10 cellular contexts compared by ENCODE assay signal in the genomic region with DNA sequence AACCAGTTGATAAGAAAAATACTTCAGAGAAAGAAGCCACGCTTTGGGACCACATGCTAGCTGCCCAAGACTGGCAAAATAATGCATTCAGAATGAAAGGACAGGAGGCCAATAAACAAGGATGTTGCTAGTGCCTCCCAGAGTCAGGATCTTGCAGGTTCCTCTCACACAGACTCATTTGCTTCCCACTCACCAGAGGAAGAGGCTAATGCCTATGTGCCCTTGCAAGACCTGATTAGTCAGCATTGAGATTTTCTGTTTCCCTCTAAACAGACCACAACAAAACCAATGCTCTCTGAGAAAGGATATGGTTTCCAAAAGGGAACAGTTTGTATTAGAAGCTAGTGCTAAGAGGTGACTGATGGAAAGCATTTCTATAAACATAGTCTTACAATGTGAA.
DNase-seq lines count a peak whose midpoint lies in the region; ATAC-seq and TF ChIP-seq lines count a peak whose summit lies in the region.
"Had no signal": no experiment of that assay in that cellular context is flagged by ENCODE, and none has a peak within 500 bp of the region (broad histone marks: within the 10 kb centered on the region; RNA-seq: fewer than 3 reads in every experiment).

No MANE protein-coding gene starts in this region.

- H3K79me1 ChIP-seq in neuronal stem cell (ENCODE audit: low read depth, low read length) = no peaks in the 10 kb centered on the region

- H2AK5ac ChIP-seq in neuronal stem cell (ENCODE audit: low read depth, low read length) = no peak overlapping the region

- POLR2A ChIA-PET in naive thymus-derived CD8-positive, alpha-beta T cell (lab: Charles Lee) = no interaction called here

- no CpG with 5 or more reads among the region's 1 CpG for WGBS in neuronal stem cell (ENCODE audit: extremely low coverage in 2 of 2, insufficient read length in 2 of 2, insufficient replicate concordance in 1 of 2), 2 donors

- peaks cover 84% of the 10 kb centered on the region for H3K36me3 Mint-ChIP-seq in Calu3 (ENCODE audit: insufficient read depth, unreplicated experiment)
- peaks cover 98% of the 10 kb centered on the region for H3K36me3 Mint-ChIP-seq in dendritic cell treated with granulocyte-macrophage colony-stimulating factor and Interleukin-4, amounts not matched to agents 40 ng/mL and 50 ng/mL, for 4 days (ENCODE audit: low read depth)
- H3K36me3 Mint-ChIP-seq in naive thymus-derived CD8-positive, alpha-beta T cell = peaks cover 4 to 88% (median 20%) of the 10 kb centered on the region in 3 donors

- intact Hi-C loops in Calu3 (cut with micrococcal nuclease; ENCODE audit: unreplicated experiment) = no loop called here
- intact Hi-C loops in dendritic cell treated with granulocyte-macrophage colony-stimulating factor and Interleukin-4, amounts not matched to agents 40 ng/mL and 50 ng/mL, for 4 days (cut with micrococcal nuclease) = no loop called here

- no peaks in the 10 kb centered on the region for H3K4me1 ChIP-seq in neuronal stem cell (ENCODE audit: control insufficient read depth in 2 of 2, insufficient read depth in 1 of 2, low read depth in 1 of 2, low read length in 2 of 2)

- H3K27ac ChIP-seq in neuronal stem cell (replicated peaks; ENCODE audit: low read length) = no peak overlapping the region

- peak overlapping the region; percentile 5 for H3K27ac Mint-ChIP-seq in Calu3 (ENCODE audit: unreplicated experiment)
- H3K27ac Mint-ChIP-seq in dendritic cell treated with granulocyte-macrophage colony-stimulating factor and Interleukin-4, amounts not matched to agents 40 ng/mL and 50 ng/mL, for 4 days = peak overlapping the region; percentile 67
- peak overlapping the region; percentile 18 to 85 (median 54) for H3K27ac Mint-ChIP-seq in naive thymus-derived CD8-positive, alpha-beta T cell

- no peaks in the 10 kb centered on the region for H3K27me3 ChIP-seq in neuronal stem cell (ENCODE audit: control insufficient read depth in 3 of 3, insufficient read depth in 3 of 3, low read depth in 1 of 3, low read length in 3 of 3)

- no peak overlapping the region for H3K23ac ChIP-seq in neuronal stem cell (ENCODE audit: low read depth, low read length, poor library complexity)

- no peak overlapping the region for H2BK5ac ChIP-seq in neuronal stem cell (ENCODE audit: low read length)

- no peak overlapping the region for H2BK12ac ChIP-seq in neuronal stem cell (ENCODE audit: low read length)

- H3K9ac ChIP-seq in neuronal stem cell (ENCODE audit: low read depth, low read length, poor library complexity) = no peak overlapping the region

- no peak for DNase-seq in Calu3
- DNase-seq in MV-4-11 (lab: John Stamatoyannopoulos, UW) = peak; percentile 88
- DNase-seq in naive thymus-derived CD8-positive, alpha-beta T cell = no peak
- DNase-seq in neuronal stem cell (ENCODE audit: low spot score) = no peak
- DNase-seq: activated CD4-positive, alpha-beta T cell treated with anti-CD3 and anti-CD28 coated beads, Interleukin-2, amount 50 U/mL, for 1 hour; retina had no signal

- H3K14ac ChIP-seq in neuronal stem cell (ENCODE audit: low read length) = no peak overlapping the region

- no peak overlapping the region for H3K4ac ChIP-seq in neuronal stem cell (ENCODE audit: low read length)

- no peak for ATAC-seq in naive thymus-derived CD8-positive, alpha-beta T cell
- ATAC-seq in GM21825 (IDR thresholded peaks at IDR 0.05; ENCODE audit: unreplicated experiment) = no peak
- no peak for ATAC-seq in GM21367 (IDR thresholded peaks at IDR 0.05; ENCODE audit: unreplicated experiment)
- no peak for ATAC-seq in GM18909 (IDR thresholded peaks at IDR 0.05; ENCODE audit: poor library complexity, unreplicated experiment)

- no peak overlapping the region for H3K18ac ChIP-seq in neuronal stem cell (ENCODE audit: low read length)

- no peak overlapping the region for H3K4me2 ChIP-seq in neuronal stem cell (ENCODE audit: insufficient read depth, low read length, poor library complexity, severe bottlenecking)

- CTCF ChIA-PET in Calu3 (lab: Charles Lee) = interaction anchor here (0.8 kb wide), 1 partner anchor 263 kb away, joined by 4 read pairs; a partner anchor contains a TSS

- no peak overlapping the region for H3K4me3 Mint-ChIP-seq in Calu3 (ENCODE audit: low read depth, unreplicated experiment)
- no peak overlapping the region for H3K4me3 Mint-ChIP-seq in dendritic cell treated with granulocyte-macrophage colony-stimulating factor and Interleukin-4, amounts not matched to agents 40 ng/mL and 50 ng/mL, for 4 days
- H3K4me3 Mint-ChIP-seq in naive thymus-derived CD8-positive, alpha-beta T cell = no peak overlapping the region

- H3K9me3 Mint-ChIP-seq in Calu3 (ENCODE audit: low read depth, unreplicated experiment) = no peaks in the 10 kb centered on the region
- no peaks in the 10 kb centered on the region for H3K9me3 Mint-ChIP-seq in dendritic cell treated with granulocyte-macrophage colony-stimulating factor and Interleukin-4, amounts not matched to agents 40 ng/mL and 50 ng/mL, for 4 days
- no peaks in the 10 kb centered on the region for H3K9me3 Mint-ChIP-seq in naive thymus-derived CD8-positive, alpha-beta T cell

- no TSS peak for BruUV-seq in Calu3 (replicated peaks; lab: Mats Ljungman, UMichigan)

- no peak overlapping the region for H2BK15ac ChIP-seq in neuronal stem cell (ENCODE audit: low read length)

- H3K27me3 Mint-ChIP-seq in Calu3 (ENCODE audit: unreplicated experiment) = no peaks in the 10 kb centered on the region
- no peaks in the 10 kb centered on the region for H3K27me3 Mint-ChIP-seq in dendritic cell treated with granulocyte-macrophage colony-stimulating factor and Interleukin-4, amounts not matched to agents 40 ng/mL and 50 ng/mL, for 4 days
- no peaks in the 10 kb centered on the region for H3K27me3 Mint-ChIP-seq in naive thymus-derived CD8-positive, alpha-beta T cell

- no peaks in the 10 kb centered on the region for H3K4me1 Mint-ChIP-seq in Calu3 (ENCODE audit: low read depth, unreplicated experiment)
- H3K4me1 Mint-ChIP-seq in dendritic cell treated with granulocyte-macrophage colony-stimulating factor and Interleukin-4, amounts not matched to agents 40 ng/mL and 50 ng/mL, for 4 days (ENCODE audit: low read depth) = peaks cover 16% of the 10 kb centered on the region
- peaks cover 1 to 8% (median 2%) of the 10 kb centered on the region in 4 donors for H3K4me1 Mint-ChIP-seq in naive thymus-derived CD8-positive, alpha-beta T cell

- no peak overlapping the region for H4K91ac ChIP-seq in neuronal stem cell (ENCODE audit: low read depth, low read length, poor library complexity)

- H3K4me3 ChIP-seq in neuronal stem cell (ENCODE audit: low read length in 2 of 2) = no peak overlapping the region

- peaks cover 37 to 90% of the 10 kb centered on the region in 2 donors for H3K36me3 ChIP-seq in neuronal stem cell (replicated peaks in 1 of 2; ENCODE audit: control insufficient read depth in 2 of 2, insufficient read depth in 2 of 2, low read length in 2 of 2)

- no peak overlapping the region for H2AFZ ChIP-seq in neuronal stem cell (ENCODE audit: low read length)

- H3K9me3 ChIP-seq in neuronal stem cell (replicated peaks in 1 of 2; ENCODE audit: control insufficient read depth in 2 of 2, insufficient read depth in 1 of 2, low read depth in 1 of 2, low read length in 2 of 2) = no peaks in the 10 kb centered on the region

- H4K8ac ChIP-seq in neuronal stem cell (ENCODE audit: low read depth, low read length) = no peak overlapping the region

- no peak overlapping the region for H2BK120ac ChIP-seq in neuronal stem cell (ENCODE audit: low read depth, low read length)

- no peak for TF ChIP-seq CTCF in Calu3 (IDR thresholded peaks at IDR 0.05; ENCODE audit: unreplicated experiment)

Comparison
In these comparisons a context has a peak if more than half of its experiments do, and no peak if none do; other contexts are left out.
1. H3K27ac Mint-ChIP-seq: peak in every context shown above with its lines; median percentile 67 in dendritic cell treated with granulocyte-macrophage colony-stimulating factor and Interleukin-4, amounts not matched to agents 40 ng/mL and 50 ng/mL, for 4 days; 54 in naive thymus-derived CD8-positive, alpha-beta T cell; 5 in Calu3.